18 cellular contexts compared by ENCODE assay signal in the genomic region with DNA sequence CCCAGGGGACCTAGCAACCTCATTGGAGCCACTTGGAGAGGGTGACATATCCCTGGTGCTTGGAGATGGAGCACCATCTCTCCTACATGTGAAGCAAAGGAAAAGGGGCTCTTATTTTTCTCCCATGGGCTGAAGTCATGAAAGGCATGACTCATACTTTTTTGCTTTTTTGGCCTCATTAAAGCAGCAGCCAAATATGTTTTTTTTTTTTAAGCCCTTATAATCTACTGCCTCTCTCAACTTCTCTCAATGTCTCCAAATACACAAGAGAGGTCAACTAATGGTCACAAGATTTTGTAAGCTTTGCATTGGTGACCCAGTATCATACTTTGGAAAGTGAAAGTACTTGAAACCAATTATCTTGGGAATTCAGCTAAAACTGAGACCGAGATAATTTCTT. TPM values are rescaled to one million over a fixed set of nuclear protein-coding genes. Genes with fewer than 3 reads are reported as not detected.
DNase-seq lines count a peak whose midpoint lies in the region; ATAC-seq and TF ChIP-seq lines count a peak whose summit lies in the region.
"Had no signal": no experiment of that assay in that cellular context is flagged by ENCODE, and none has a peak within 500 bp of the region (broad histone marks: within the 10 kb centered on the region; RNA-seq: fewer than 3 reads in every experiment).

No MANE protein-coding gene starts in this region.

- no peaks in the 10 kb centered on the region for H3K79me2 ChIP-seq in SK-N-SH (ENCODE audit: insufficient read depth)
- H3K79me2 ChIP-seq: hepatocyte had no signal

- H3K4me1 Mint-ChIP-seq in brain (peaks cover 38% of the 10 kb centered on the region), natural killer cell (peaks cover 15 to 37% of the 10 kb centered on the region in 2 donors)

- H3K27ac Mint-ChIP-seq in brain (peak overlapping the region in 2 of 5 experiments; percentile 50 to 63), natural killer cell (peak overlapping the region in 1 of 2 donors; percentile 78)
- H3K27ac Mint-ChIP-seq: stimulated activated naive B cell treated with anti-CD40 and anti-IgM and Interleukin-4, amounts not matched to agents 10 μg/mL and 1 μg/mL and 100 μg/mL, for 72 hours had no signal

- no peak for TF ChIP-seq RAD21 in SK-N-SH (IDR thresholded peaks at IDR 0.05; ENCODE audit: low read length)

- no peaks in the 10 kb centered on the region for H3K36me3 ChIP-seq in SK-N-SH (replicated peaks in 1 of 2; ENCODE audit: control insufficient read depth in 1 of 2, insufficient read depth in 2 of 2, low read length in 1 of 2)
- H3K36me3 ChIP-seq: adrenal gland had no signal

- no peak overlapping the region for H3K4me3 ChIP-seq in SK-N-SH (ENCODE audit: low read depth in 2 of 2, low read length in 1 of 2)
- H3K4me3 ChIP-seq: adrenal gland, hepatocyte had no signal

- H3K27me3 ChIP-seq in SK-N-SH (ENCODE audit: insufficient read depth), result peaks cover 21% of the 10 kb centered on the region
- H3K27me3 ChIP-seq: adrenal gland, hepatocyte had no signal

- intact Hi-C loops in natural killer cell (cut with micrococcal nuclease), result no loop called here

- no peak for TF ChIP-seq EP300 in SK-N-SH (IDR thresholded peaks at IDR 0.05; ENCODE audit: borderline replicate concordance in 1 of 2, low read depth in 1 of 2, low read length in 1 of 2)

- no peak overlapping the region for H3K9ac ChIP-seq in SK-N-SH

- peaks cover 0 to 9% of the 10 kb centered on the region in 2 experiments; a peak in 1 of 4 replicates for H3K4me1 ChIP-seq in SK-N-SH (ENCODE audit: control insufficient read depth in 1 of 2, insufficient read depth in 2 of 2, low read depth in 1 of 2, low read length in 1 of 2)

- ATAC-seq in HG03060 (IDR thresholded peaks at IDR 0.05; ENCODE audit: low read depth, unreplicated experiment), result peak; percentile 46
- no peak for ATAC-seq in natural killer cell
- ATAC-seq: stimulated activated naive B cell treated with anti-CD40 and anti-IgM and Interleukin-4, amounts not matched to agents 10 μg/mL and 1 μg/mL and 100 μg/mL, for 72 hours had no signal

- CTCF ChIA-PET in SK-N-SH (lab: Yijun Ruan, JAX), result no interaction called here

- TF ChIP-seq CTCF in C4-2B (conservative IDR thresholded peaks at IDR 0.05), result no peak
- no peak for TF ChIP-seq CTCF in brain (conservative IDR thresholded peaks at IDR 0.05)
- TF ChIP-seq CTCF in natural killer cell (IDR thresholded peaks at IDR 0.05), result no peak
- TF ChIP-seq CTCF in SK-N-SH (IDR thresholded peaks at IDR 0.05), result no peak

- POLR2A ChIA-PET in SK-N-SH (lab: Yijun Ruan, JAX), result no interaction called here

- no peak overlapping the region for H2AFZ ChIP-seq in SK-N-SH (ENCODE audit: low read depth)
- H2AFZ ChIP-seq: hepatocyte had no signal

- H3K4me3 Mint-ChIP-seq in brain (peak overlapping the region; percentile 28 to 90 (median 85)), natural killer cell (peak overlapping the region; percentile 87)
- H3K4me3 Mint-ChIP-seq: stimulated activated naive B cell treated with anti-CD40 and anti-IgM and Interleukin-4, amounts not matched to agents 10 μg/mL and 1 μg/mL and 100 μg/mL, for 72 hours had no signal

- no peak overlapping the region for H3K4me2 ChIP-seq in SK-N-SH
- H3K4me2 ChIP-seq: hepatocyte had no signal

- H4K20me1 ChIP-seq in SK-N-SH (ENCODE audit: insufficient read depth), result no peaks in the 10 kb centered on the region

- no peaks in the 10 kb centered on the region for H3K9me3 ChIP-seq in SK-N-SH
- H3K9me3 ChIP-seq: adrenal gland had no signal

- DNase-seq in natural killer cell, result no peak
- DNase-seq in cerebellar nuclear complex (lab: John Stamatoyannopoulos, UW), result no peak
- no peak for DNase-seq in AG20443 (ENCODE audit: low spot score)
- no peak for DNase-seq in NCI-H146 (lab: John Stamatoyannopoulos, UW)
- no peak for DNase-seq in SK-N-SH
- DNase-seq: activated CD4-positive, CD25-positive, alpha-beta regulatory T cell treated with anti-CD3 and anti-CD28 coated beads, Interleukin-2, amount 50 U/mL, for 72 hours; adrenal gland; dermis blood vessel endothelial cell; NCI-H187; NCI-H69; small intestine; stimulated activated naive B cell treated with anti-CD40 and anti-IgM and Interleukin-4, amounts not matched to agents 10 μg/mL and 1 μg/mL and 100 μg/mL, for 72 hours had no signal

- H3K9me2 ChIP-seq in SK-N-SH, result no peaks in the 10 kb centered on the region

- H3F3A ChIP-seq in SK-N-SH (replicated peaks; ENCODE audit: insufficient read depth), result no peaks in the 10 kb centered on the region

- H3K27ac ChIP-seq in C4-2B (peak overlapping the region; percentile 45), SK-N-SH (ENCODE audit: low read depth in 2 of 2, low read length in 1 of 2) (no peak overlapping the region)
- H3K27ac ChIP-seq: hepatocyte had no signal

- peaks cover 5% of the 10 kb centered on the region for H3K27me3 Mint-ChIP-seq in brain
- peaks cover 0 to 8% of the 10 kb centered on the region in 2 donors for H3K27me3 Mint-ChIP-seq in natural killer cell (ENCODE audit: low read depth in 2 of 2)

- H3K36me3 Mint-ChIP-seq in brain (no peaks in the 10 kb centered on the region), natural killer cell (no peaks in the 10 kb centered on the region)

- WGBS in SK-N-SH (ENCODE audit: low lambda C conversion rate), result 81% methylated on average over 1 of the region's 1 CpG

- H3K9me3 Mint-ChIP-seq in brain, result peaks cover 0 to 11% (median 7%) of the 10 kb centered on the region in 5 experiments
- no peaks in the 10 kb centered on the region for H3K9me3 Mint-ChIP-seq in natural killer cell

TF ChIP-seq in SK-N-SH, 30 proteins besides CTCF, POLR2A, EP300 and RAD21:
- TF ChIP-seq FOSL2 (IDR thresholded peaks at IDR 0.05; ENCODE audit: borderline replicate concordance, low read depth) (no peak), SIN3A (IDR thresholded peaks at IDR 0.05; ENCODE audit: borderline replicate concordance, low read depth, low read length) (no peak), RCOR1 (IDR thresholded peaks at IDR 0.05; ENCODE audit: low read length) (no peak), FOXJ3 (CRISPR knock-in tag; IDR thresholded peaks at IDR 0.05) (no peak)
- TF ChIP-seq, protein P1, sequence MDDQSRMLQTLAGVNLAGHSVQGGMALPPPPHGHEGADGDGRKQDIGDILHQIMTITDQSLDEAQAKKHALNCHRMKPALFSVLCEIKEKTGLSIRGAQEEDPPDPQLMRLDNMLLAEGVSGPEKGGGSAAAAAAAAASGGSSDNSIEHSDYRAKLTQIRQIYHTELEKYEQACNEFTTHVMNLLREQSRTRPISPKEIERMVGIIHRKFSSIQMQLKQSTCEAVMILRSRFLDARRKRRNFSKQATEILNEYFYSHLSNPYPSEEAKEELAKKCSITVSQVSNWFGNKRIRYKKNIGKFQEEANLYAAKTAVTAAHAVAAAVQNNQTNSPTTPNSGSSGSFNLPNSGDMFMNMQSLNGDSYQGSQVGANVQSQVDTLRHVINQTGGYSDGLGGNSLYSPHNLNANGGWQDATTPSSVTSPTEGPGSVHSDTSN (IDR thresholded peaks at IDR 0.05), result no peak

RNA-seq across cellular contexts. Expression of a gene that starts 1.6 kb away (rescaled TPM):
- polyA plus RNA-seq in brain (ENCODE audit: insufficient read depth, low read depth, low replicate concordance) (8.7 TPM), SK-N-SH (2012; rRNA removed) (0.06 and 0.10 TPM in 2 replicates)
- not detected for total RNA-seq in natural killer cell
- 0.12 TPM in 2 replicates for polyA plus RNA-seq in SK-N-SH (2012; cell fraction: cytosol; rRNA removed)
- polyA plus RNA-seq in SK-N-SH (2012; cell fraction: nucleus; rRNA removed), result 0.13 and 0.14 TPM in 2 replicates
- total RNA-seq: dermis blood vessel endothelial cell; RPMI7951; T-helper 1 cell treated with Interleukin-12 subunit alpha and Interleukin-12 subunit beta and Interleukin-4 antibody, amounts not matched to agents 30 ng/mL and 1 ng/mL, for 36 hours had no signal

RNA-seq across cellular contexts. Expression of a gene that starts 16.3 kb away (rescaled TPM):
- polyA plus RNA-seq in brain (ENCODE audit: insufficient read depth, low read depth, low replicate concordance), result 5.3 TPM
- total RNA-seq in natural killer cell, result 10 to 100 TPM in 1 of 3 donors, 1 to 10 TPM in 2; 8.0 to 10.6 (median 8.6) TPM
- 5.4 and 8.5 TPM in 2 replicates for polyA plus RNA-seq in SK-N-SH (2012; rRNA removed)
- 7.9 and 8.2 TPM in 2 replicates for polyA plus RNA-seq in SK-N-SH (2012; cell fraction: cytosol; rRNA removed)
- polyA plus RNA-seq in SK-N-SH (2012; cell fraction: nucleus; rRNA removed), result 4.0 and 12.3 TPM in 2 replicates

RNA-seq across cellular contexts. Expression of a gene that starts 16.4 kb away (rescaled TPM):
- polyA plus RNA-seq in brain (ENCODE audit: insufficient read depth, low read depth, low replicate concordance), result 19.1 TPM
- 10 to 100 TPM; 55.7 to 78.4 (median 69.9) TPM for total RNA-seq in natural killer cell
- 18.4 and 23.5 TPM in 2 replicates for polyA plus RNA-seq in SK-N-SH (2012; rRNA removed)
- 17.6 and 18.2 TPM in 2 replicates for polyA plus RNA-seq in SK-N-SH (2012; cell fraction: cytosol; rRNA removed)
- polyA plus RNA-seq in SK-N-SH (2012; cell fraction: nucleus; rRNA removed), result 49.1 and 69.3 TPM in 2 replicates
